In genomic region chr3:193780810-193781472, GRCh38 we compare ENCODE assay signal across 8 cellular contexts.
A peak's percentile ranks its signal among the peaks of the same experiment; 100 is the strongest.
DNase-seq lines count a peak whose midpoint lies in the region; ATAC-seq, FAIRE-seq and TF ChIP-seq lines count a peak whose summit lies in the region.

No MANE protein-coding gene starts in this region.

- no peaks in the 10 kb centered on the region for H3K9me3 ChIP-seq in A549

- peaks cover 58 to 63% (median 60%) of the 10 kb centered on the region in 3 donors for H3K27me3 Mint-ChIP-seq in naive B cell

- peak overlapping the region; percentile 43 for H3K4me2 ChIP-seq in A549

- TF ChIP-seq RAD21 in A549 (conservative IDR thresholded peaks at IDR 0.05 in 1 of 2, IDR thresholded peaks at IDR 0.05 in 1 of 2), result peak; percentile 82 to 91

- H3K9me3 Mint-ChIP-seq in naive B cell, result no peaks in the 10 kb centered on the region

- H3K4me1 ChIP-seq in A549, result peaks cover 44% of the 10 kb centered on the region

- peaks cover 0 to 4% of the 10 kb centered on the region in 2 donors for H3K36me3 Mint-ChIP-seq in naive B cell

- DNase-seq in A549 (ENCODE audit: low read depth in 1 of 2, low spot score in 1 of 2) (peak; percentile 64 to 88), NCI-H2107 (lab: John Stamatoyannopoulos, UW) (peak; percentile 72), fibroblast of gingiva (ENCODE audit: low read depth) (peak; percentile 23), naive B cell (peak; percentile 25)
- peak; percentile 21 for DNase-seq in activated CD4-positive, alpha-beta T cell treated with anti-CD3 and anti-CD28 coated beads, Interleukin-2, amount 50 U/mL, for 1 hour

- no peak for FAIRE-seq in A549 (lab: Jason Lieb, UNC)

- peaks cover 0 to 8% (median 7%) of the 10 kb centered on the region in 3 donors for H3K4me1 Mint-ChIP-seq in naive B cell

- no peak overlapping the region for H3K4me3 ChIP-seq in A549

- no peak for TF ChIP-seq POLR2A in A549 (IDR thresholded peaks at IDR 0.05; ENCODE audit: low read length)

- ATAC-seq in A549, result peak; percentile 89 to 94
- ATAC-seq in naive B cell (ENCODE audit: low read depth in 2 of 2), result peak; percentile 43 to 63
- no peak for ATAC-seq in GM21381 (IDR thresholded peaks at IDR 0.05; ENCODE audit: unreplicated experiment)
- no peak for ATAC-seq in GM18502 (IDR thresholded peaks at IDR 0.05; ENCODE audit: poor library complexity, unreplicated experiment)

- H3K4me3 Mint-ChIP-seq in naive B cell, result no peak overlapping the region

- 49% methylated on average over 5 of the region's 11 CpGs for WGBS in A549 (ENCODE audit: missing lambda C conversion rate)

- POLR2A ChIA-PET in A549 (lab: Yijun Ruan, JAX), result interaction anchor here (0.6 to 2.1 kb wide), 9 partner anchors 222 to 542 kb away, joined by 3 to 30 read pairs (median 4); partner anchors contain the start of gene HES1

- TF ChIP-seq CTCF in A549 (IDR thresholded peaks at IDR 0.05) (peak; percentile 78), GM12873 (IDR thresholded peaks at IDR 0.05; ENCODE audit: insufficient read depth, low read depth, low read length, missing control alignments) (peak; percentile 76)

- no peak for TF ChIP-seq EP300 in A549 (IDR thresholded peaks at IDR 0.05)

- peak overlapping the region in 3 of 6 donors; percentile 67 to 79 (median 69) for H3K27ac Mint-ChIP-seq in naive B cell

- CTCF ChIA-PET in A549 (lab: Yijun Ruan, JAX), result interaction anchor here (0.6 to 14.7 kb wide), 44 partner anchors 8 to 616 kb away, joined by 3 to 213 read pairs (median 4); partner anchors contain the start of gene HES1

- peak overlapping the region; percentile 69 to 82 for H3K27ac ChIP-seq in A549

TF ChIP-seq in A549, 52 proteins besides CTCF, POLR2A, EP300 and RAD21:
- TF ChIP-seq GATA3 (IDR thresholded peaks at IDR 0.05; ENCODE audit: borderline replicate concordance) (no peak), SMC3 (IDR thresholded peaks at IDR 0.05) (peak; percentile 94), PHF8 (IDR thresholded peaks at IDR 0.05; ENCODE audit: borderline replicate concordance, low read depth) (no peak)
TF ChIP-seq in A549: peak in this region for 1.

Comparison
In these comparisons a context has a peak if more than half of its experiments do, and no peak if none do; other contexts are left out.
1. ATAC-seq: peak in A549 (2 of 2) and naive B cell (2 of 2); none in GM21381 (single experiment) and GM18502 (single experiment).
2. DNase-seq: peak in every context shown above with its lines; median percentile 76 in A549; 72 in NCI-H2107; 25 in naive B cell; 23 in fibroblast of gingiva; 21 in activated CD4-positive, alpha-beta T cell treated with anti-CD3 and anti-CD28 coated beads, Interleukin-2, amount 50 U/mL, for 1 hour.